8 cellular contexts compared by ENCODE assay signal in the genomic region with DNA sequence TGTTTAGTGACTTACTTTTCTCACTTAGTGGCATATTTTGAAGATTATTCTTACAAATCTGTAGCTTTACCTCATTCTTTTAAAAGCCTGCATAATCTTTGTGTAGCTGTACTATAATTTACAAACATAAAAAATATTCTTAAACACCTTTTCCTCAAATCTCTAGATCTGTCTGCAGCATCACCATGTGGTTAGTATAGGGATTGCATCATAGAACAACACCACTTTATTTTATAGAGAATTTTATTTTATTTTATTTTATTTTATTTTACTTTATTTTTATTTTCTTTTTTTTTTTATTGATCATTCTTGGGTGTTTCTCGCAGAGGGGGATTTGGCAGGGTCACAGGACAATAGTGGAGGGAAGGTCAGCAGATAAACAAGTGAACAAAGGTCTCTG. TPM values are rescaled to one million over a fixed set of nuclear protein-coding genes. Genes with fewer than 3 reads are reported as not detected.
A peak's percentile ranks its signal among the peaks of the same experiment; 100 is the strongest.
DNase-seq lines count a peak whose midpoint lies in the region; ATAC-seq and TF ChIP-seq lines count a peak whose summit lies in the region.
"Not testable (repeated sequence)": the region's sequence is repeated elsewhere in the genome, so short reads cannot be mapped to it uniquely, and the experiment has no call there.

No MANE protein-coding gene starts in this region.

- POLR2A ChIA-PET in CD4-positive, alpha-beta T cell (lab: Charles Lee): interaction anchor here (1.0 kb wide), 1 partner anchor 18 kb away, joined by 4 read pairs; no protein-coding TSS in a partner anchor

- H3K9me3 Mint-ChIP-seq in CD4-positive, alpha-beta T cell: not testable (repeated sequence)

- H3K36me3 ChIP-seq in brain microvascular endothelial cell (replicated peaks); thoracic aorta: not testable (repeated sequence)

- not testable (repeated sequence) for H3K27me3 ChIP-seq in CD4-positive, alpha-beta T cell (ENCODE audit: control insufficient read depth, insufficient read depth, low read length); brain microvascular endothelial cell (replicated peaks); thoracic aorta (replicated peaks; ENCODE audit: insufficient read depth)

- intact Hi-C loops in CD4-positive, alpha-beta T cell (cut with DNase I, micrococcal nuclease): loop anchor here in 1 of 2 experiments (1.0 kb wide), 1 partner anchor 95 kb away; no protein-coding TSS in a partner anchor

- not testable (repeated sequence) for H3K27ac Mint-ChIP-seq in CD4-positive, alpha-beta T cell

- not testable (repeated sequence) for H3K4me3 ChIP-seq in brain microvascular endothelial cell (ENCODE audit: low read depth, low read length); fibroblast of villous mesenchyme (ENCODE audit: low read depth, low read length); thoracic aorta

- not testable (repeated sequence) for DNase-seq in CD4-positive, alpha-beta T cell; brain microvascular endothelial cell; thoracic aorta (ENCODE audit: low spot score)
- DNase-seq in NCI-H2029 treated with DMSO at 0.1 percent for 48 hours (lab: John Stamatoyannopoulos, UW) (peak; percentile 1), SIG-M5 treated with dmso at 0.1 percent for 504 hours (lab: John Stamatoyannopoulos, UW; ENCODE audit: unreplicated experiment) (peak; percentile 27), fibroblast of villous mesenchyme (ENCODE audit: low read depth) (peak; percentile 47), medulla oblongata (ENCODE audit: extremely low spot score) (peak; percentile 43)

- H3K4me3 Mint-ChIP-seq in CD4-positive, alpha-beta T cell: not testable (repeated sequence)

- CTCF ChIA-PET in CD4-positive, alpha-beta T cell (lab: Charles Lee): interaction anchor here (0.6 to 1.8 kb wide), 7 partner anchors 10 to 166 kb away, joined by 3 to 5 read pairs (median 4); no protein-coding TSS in a partner anchor

- H3K4me1 Mint-ChIP-seq in CD4-positive, alpha-beta T cell (ENCODE audit: low read depth): not testable (repeated sequence)

- in situ Hi-C loops in brain microvascular endothelial cell (cut with HindIII; ENCODE audit: low pct_ligation_motif_present, low sequenced_read_pairs): not testable (repeated sequence)

- not testable (repeated sequence) for H3K27me3 Mint-ChIP-seq in CD4-positive, alpha-beta T cell

- not testable (repeated sequence) for H3K4me1 ChIP-seq in thoracic aorta (ENCODE audit: control insufficient read depth in 1 of 2, low read depth in 2 of 2)

- H3K9me3 ChIP-seq in CD4-positive, alpha-beta T cell (ENCODE audit: control insufficient read depth, low read length); thoracic aorta: not testable (repeated sequence)

- peak; percentile 61 for TF ChIP-seq CTCF in CD4-positive, alpha-beta T cell (IDR thresholded peaks at IDR 0.05)
- TF ChIP-seq CTCF in brain microvascular endothelial cell (IDR thresholded peaks at IDR 0.05; ENCODE audit: low read depth, low read length, missing control alignments) (peak; percentile 44), fibroblast of villous mesenchyme (IDR thresholded peaks at IDR 0.05; ENCODE audit: insufficient read depth, low read depth, low read length) (peak; percentile 55), thoracic aorta (IDR thresholded peaks at IDR 0.05) (peak; percentile 32)

- H3K36me3 Mint-ChIP-seq in CD4-positive, alpha-beta T cell (ENCODE audit: low read depth): not testable (repeated sequence)

- peak; percentile 49 for ATAC-seq in CD4-positive, alpha-beta T cell (ENCODE audit: poor library complexity)
- ATAC-seq in GM19351 (IDR thresholded peaks at IDR 0.05; ENCODE audit: unreplicated experiment): peak; percentile 51
- not testable (repeated sequence) for ATAC-seq in thoracic aorta (ENCODE audit: insufficient number of reproducible peaks, low FRiP score, low read depth)

- not testable (repeated sequence) for H3K27ac ChIP-seq in CD4-positive, alpha-beta T cell (ENCODE audit: low read depth, low read length); brain microvascular endothelial cell; thoracic aorta

RNA-seq across cellular contexts. Expression of a gene that starts 6.4 kb away (rescaled TPM):
- 10 to 100 TPM; 13.4 to 15.4 TPM for total RNA-seq in CD4-positive, alpha-beta T cell
- 129 and 153 TPM in 2 replicates for total RNA-seq in fibroblast of villous mesenchyme
- total RNA-seq in thoracic aorta: 100 to 1,000 TPM in 1 of 2 donors, 10 to 100 TPM in 1; 81.3 to 118 TPM
